19 cellular contexts compared by ENCODE assay signal in the genomic region with DNA sequence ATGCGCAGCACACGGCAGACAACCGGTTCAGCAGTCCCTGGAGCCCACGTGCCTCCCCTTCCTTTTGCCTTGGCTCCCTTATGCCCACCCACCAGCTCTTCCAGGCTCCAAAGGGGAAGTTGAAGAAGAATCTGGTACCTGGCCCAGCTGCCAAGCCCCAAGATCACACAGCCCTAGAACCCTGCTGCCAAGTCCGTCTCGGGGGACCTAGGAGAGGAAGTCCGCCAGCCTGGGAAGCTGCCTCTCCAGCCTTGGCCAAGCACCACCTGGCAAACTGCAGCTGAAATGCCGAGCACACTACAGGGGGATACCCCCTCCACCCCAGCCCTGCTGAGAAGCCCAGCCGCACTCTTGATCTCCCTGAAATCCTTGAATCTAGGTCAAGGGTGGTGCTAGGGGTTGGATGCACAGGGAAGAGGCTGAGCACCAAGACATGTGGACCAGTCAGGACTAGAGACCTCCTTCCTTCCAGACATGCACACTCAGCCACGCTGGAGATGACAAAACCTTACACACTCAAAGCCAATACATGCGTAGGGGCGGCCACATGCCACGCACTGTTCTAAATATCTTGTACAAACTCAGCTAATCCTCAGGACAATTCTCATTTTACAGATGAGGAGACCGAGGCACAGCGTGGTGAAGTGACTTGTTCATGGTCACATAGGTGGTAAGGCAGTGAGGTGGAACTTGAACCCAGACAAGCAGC.
DNase-seq lines count a peak whose midpoint lies in the region; ATAC-seq and TF ChIP-seq lines count a peak whose summit lies in the region.
"Had no signal": no experiment of that assay in that cellular context is flagged by ENCODE, and none has a peak within 500 bp of the region (broad histone marks: within the 10 kb centered on the region; RNA-seq: fewer than 3 reads in every experiment).

No MANE protein-coding gene starts in this region.

- POLR2A ChIA-PET in naive thymus-derived CD8-positive, alpha-beta T cell (lab: Charles Lee), result no interaction called here

- H3K27me3 Mint-ChIP-seq in naive thymus-derived CD8-positive, alpha-beta T cell, result no peaks in the 10 kb centered on the region
- H3K27me3 Mint-ChIP-seq: stimulated activated naive B cell treated with anti-CD40 and anti-IgM and Interleukin-4, amounts not matched to agents 10 μg/mL and 1 μg/mL and 100 μg/mL, for 72 hours had no signal

- H3K36me3 ChIP-seq in parathyroid adenoma (ENCODE audit: control insufficient read depth, insufficient read depth, low read length) (no peaks in the 10 kb centered on the region), prostate gland (no peaks in the 10 kb centered on the region)
- H3K36me3 ChIP-seq: vagina had no signal

- no peaks in the 10 kb centered on the region for H3K79me2 ChIP-seq in parathyroid adenoma

- no peak for TF ChIP-seq POLR2A in prostate gland (IDR thresholded peaks at IDR 0.05)

- no peak overlapping the region for H3K27ac ChIP-seq in parathyroid adenoma
- no peak overlapping the region for H3K27ac ChIP-seq in prostate gland
- H3K27ac ChIP-seq: vagina had no signal

- H3K27me3 ChIP-seq in parathyroid adenoma (ENCODE audit: control insufficient read depth, insufficient read depth, low read length), result no peaks in the 10 kb centered on the region
- no peaks in the 10 kb centered on the region for H3K27me3 ChIP-seq in prostate gland (replicated peaks; ENCODE audit: insufficient read depth)
- H3K27me3 ChIP-seq: vagina had no signal

- peak overlapping the region; percentile 26 for H2AFZ ChIP-seq in parathyroid adenoma

- H3K4me3 Mint-ChIP-seq in naive thymus-derived CD8-positive, alpha-beta T cell, result no peak overlapping the region
- H3K4me3 Mint-ChIP-seq: nephron progenitor cell; stimulated activated naive B cell treated with anti-CD40 and anti-IgM and Interleukin-4, amounts not matched to agents 10 μg/mL and 1 μg/mL and 100 μg/mL, for 72 hours had no signal

- peaks cover 42 to 69% (median 62%) of the 10 kb centered on the region in 4 donors for H3K4me1 Mint-ChIP-seq in naive thymus-derived CD8-positive, alpha-beta T cell

- DNase-seq in C1 segment of cervical spinal cord (lab: John Stamatoyannopoulos, UW), result peak in 8 of 14 donors; percentile 38 to 79 (median 66)
- DNase-seq in NCI-H446 treated with DMSO at 0.1 percent for 48 hours (lab: John Stamatoyannopoulos, UW), result peak; percentile 54
- DNase-seq in globus pallidus (ENCODE audit: low spot score), result peak; percentile 68
- no peak for DNase-seq in naive thymus-derived CD8-positive, alpha-beta T cell
- no peak for DNase-seq in GOT3 (lab: John Stamatoyannopoulos, UW)
- no peak for DNase-seq in prostate gland (ENCODE audit: low spot score)
- DNase-seq: activated CD4-positive, alpha-beta T cell treated with anti-CD3 and anti-CD28 coated beads, Interleukin-2, amount 50 U/mL, for 1 hour; AML-193; DND-41; NCI-H187; NCI-H82; nephron progenitor cell; SIG-M5; stimulated activated naive B cell treated with anti-CD40 and anti-IgM and Interleukin-4, amounts not matched to agents 10 μg/mL and 1 μg/mL and 100 μg/mL, for 72 hours; T-helper 9 cell had no signal

- 81% methylated on average over 14 of the region's 15 CpGs for WGBS in prostate gland

- intact Hi-C loops in prostate gland (cut with DNase I), result no loop called here

- peaks cover 0 to 79% (median 19%) of the 10 kb centered on the region in 3 donors for H3K36me3 Mint-ChIP-seq in naive thymus-derived CD8-positive, alpha-beta T cell

- H3K4me1 ChIP-seq in parathyroid adenoma (peaks cover 27% of the 10 kb centered on the region), prostate gland (replicated peaks) (no peaks in the 10 kb centered on the region)

- peak overlapping the region in 4 of 10 donors; percentile 12 to 86 (median 34) for H3K27ac Mint-ChIP-seq in naive thymus-derived CD8-positive, alpha-beta T cell
- H3K27ac Mint-ChIP-seq: activated T-helper 2 cell treated with anti-CD3 and anti-CD28 coated beads, Interferon-gamma antibody, Interleukin-2, Interleukin-4, amounts not matched to agents 10 μg/mL and 5 μg/mL and 100 μg/mL, durations not matched to agents 14 hours and 24 hours and 36 hours; nephron progenitor cell; stimulated activated naive B cell treated with anti-CD40 and anti-IgM and Interleukin-4, amounts not matched to agents 10 μg/mL and 1 μg/mL and 100 μg/mL, for 72 hours had no signal

- H3K9me3 Mint-ChIP-seq in naive thymus-derived CD8-positive, alpha-beta T cell, result no peaks in the 10 kb centered on the region
- H3K9me3 Mint-ChIP-seq: activated T-helper 2 cell treated with anti-CD3 and anti-CD28 coated beads, Interferon-gamma antibody, Interleukin-2, Interleukin-4, amounts not matched to agents 10 μg/mL and 5 μg/mL and 100 μg/mL, durations not matched to agents 14 hours and 24 hours and 36 hours; nephron progenitor cell; stimulated activated naive B cell treated with anti-CD40 and anti-IgM and Interleukin-4, amounts not matched to agents 10 μg/mL and 1 μg/mL and 100 μg/mL, for 72 hours had no signal

- H3K9ac ChIP-seq in parathyroid adenoma, result no peak overlapping the region

- TF ChIP-seq CTCF in parathyroid adenoma (IDR thresholded peaks at IDR 0.05) (no peak), prostate gland (IDR thresholded peaks at IDR 0.05) (no peak)

- H3K4me2 ChIP-seq in parathyroid adenoma (ENCODE audit: low read length), result no peak overlapping the region

- H3K4me3 ChIP-seq in parathyroid adenoma (ENCODE audit: low read depth, low read length) (no peak overlapping the region), prostate gland (no peak overlapping the region)
- H3K4me3 ChIP-seq: vagina had no signal

- H3K9me3 ChIP-seq in parathyroid adenoma (ENCODE audit: control insufficient read depth, low read length) (no peaks in the 10 kb centered on the region), prostate gland (no peaks in the 10 kb centered on the region)
- H3K9me3 ChIP-seq: vagina had no signal

- ATAC-seq in naive thymus-derived CD8-positive, alpha-beta T cell, result no peak
- ATAC-seq in HG03108 (IDR thresholded peaks at IDR 0.05; ENCODE audit: unreplicated experiment), result no peak
- ATAC-seq: stimulated activated naive B cell treated with anti-CD40 and anti-IgM and Interleukin-4, amounts not matched to agents 10 μg/mL and 1 μg/mL and 100 μg/mL, for 72 hours had no signal

Comparison
In these comparisons a context has a peak if more than half of its experiments do, and no peak if none do; other contexts are left out.
1. DNase-seq: peak in C1 segment of cervical spinal cord (8 of 14), NCI-H446 treated with DMSO at 0.1 percent for 48 hours (single experiment) and globus pallidus (single experiment); none in naive thymus-derived CD8-positive, alpha-beta T cell (0 of 10), GOT3 (single experiment) and prostate gland (single experiment).